Comparison of ENCODE assay signal across 9 cellular contexts in genomic region chr4:48315728-48316630, GRCh38. TPM values are rescaled to one million over a fixed set of nuclear protein-coding genes. Genes with fewer than 3 reads are reported as not detected.
A peak's percentile ranks its signal among the peaks of the same experiment; 100 is the strongest.
DNase-seq lines count a peak whose midpoint lies in the region; ATAC-seq and TF ChIP-seq lines count a peak whose summit lies in the region.
"Had no signal": no experiment of that assay in that cellular context is flagged by ENCODE, and none has a peak within 500 bp of the region (broad histone marks: within the 10 kb centered on the region; RNA-seq: fewer than 3 reads in every experiment).

No MANE protein-coding gene starts in this region.

- H3K4me3 Mint-ChIP-seq in type B pancreatic cell = no peak overlapping the region
- H3K4me3 Mint-ChIP-seq: CD8-positive, alpha-beta memory T cell had no signal

- no peaks in the 10 kb centered on the region for H3K36me3 ChIP-seq in kidney epithelial cell (ENCODE audit: control insufficient read depth, insufficient read depth, low read length)

- TF ChIP-seq CTCF in kidney epithelial cell (IDR thresholded peaks at IDR 0.05; ENCODE audit: insufficient read depth, low read length, poor library complexity, severe bottlenecking) = peak; percentile 63
- TF ChIP-seq CTCF in type B pancreatic cell (conservative IDR thresholded peaks at IDR 0.05) = peak; percentile 77

- H3K27ac Mint-ChIP-seq in type B pancreatic cell = no peak overlapping the region
- H3K27ac Mint-ChIP-seq: CD8-positive, alpha-beta memory T cell had no signal

- no peaks in the 10 kb centered on the region for H3K9me3 Mint-ChIP-seq in type B pancreatic cell

- no peaks in the 10 kb centered on the region for H3K27me3 Mint-ChIP-seq in type B pancreatic cell
- H3K27me3 Mint-ChIP-seq: CD8-positive, alpha-beta memory T cell had no signal

- H3K27me3 ChIP-seq in kidney epithelial cell (ENCODE audit: control insufficient read depth, insufficient read depth, low read length) = no peaks in the 10 kb centered on the region

- H3K4me3 ChIP-seq in kidney epithelial cell (ENCODE audit: low read depth, low read length) = no peak overlapping the region

- H3K36me3 Mint-ChIP-seq in type B pancreatic cell = no peaks in the 10 kb centered on the region
- H3K36me3 Mint-ChIP-seq: CD8-positive, alpha-beta memory T cell had no signal

- DNase-seq in NCI-H2081 (lab: John Stamatoyannopoulos, UW) = peak; percentile 52 to 76
- DNase-seq in NCI-H2081 treated with DMSO at 0.1 percent for 48 hours (lab: John Stamatoyannopoulos, UW) = no peak
- peak; percentile 24 for DNase-seq in NCI-H82 treated with DMSO at 0.1 percent for 48 hours (lab: John Stamatoyannopoulos, UW; ENCODE audit: unreplicated experiment)
- peak; percentile 69 for DNase-seq in amniotic epithelial cell (ENCODE audit: low read depth)
- DNase-seq in kidney epithelial cell (ENCODE audit: low read depth) = no peak
- no peak for DNase-seq in type B pancreatic cell (ENCODE audit: extremely low spot score, unreplicated experiment)

- no peaks in the 10 kb centered on the region for H3K4me1 Mint-ChIP-seq in type B pancreatic cell (ENCODE audit: unreplicated experiment)

- ATAC-seq in GM19351 (IDR thresholded peaks at IDR 0.05; ENCODE audit: unreplicated experiment) (peak; percentile 94), HG03460 (IDR thresholded peaks at IDR 0.05; ENCODE audit: unreplicated experiment) (peak; percentile 86)

RNA-seq across cellular contexts. Expression of gene SLAIN2, which starts 25.4 kb away (rescaled TPM):
- total RNA-seq in kidney epithelial cell (104 and 109 TPM in 2 replicates), type B pancreatic cell (ENCODE audit: low replicate concordance) (55.8 and 68.5 TPM in 2 replicates)

RNA-seq across cellular contexts. Expression of gene TEC, which starts 46.3 kb away (rescaled TPM):
- total RNA-seq in kidney epithelial cell = 1.8 and 3.2 TPM in 2 replicates
- 1.8 and 3.8 TPM in 2 replicates for total RNA-seq in type B pancreatic cell (ENCODE audit: low replicate concordance)

Comparison
In these comparisons a context has a peak if more than half of its experiments do, and no peak if none do; other contexts are left out.
1. DNase-seq: peak in NCI-H2081 (2 of 2), NCI-H82 treated with DMSO at 0.1 percent for 48 hours (single experiment) and amniotic epithelial cell (single experiment); none in NCI-H2081 treated with DMSO at 0.1 percent for 48 hours (single experiment), kidney epithelial cell (single experiment) and type B pancreatic cell (single experiment).